In genomic region chr2:176699660-176700059, GRCh38 we compare ENCODE assay signal across 19 cellular contexts.
A peak's percentile ranks its signal among the peaks of the same experiment; 100 is the strongest.
DNase-seq lines count a peak whose midpoint lies in the region; ATAC-seq and TF ChIP-seq lines count a peak whose summit lies in the region.
"Had no signal": no experiment of that assay in that cellular context is flagged by ENCODE, and none has a peak within 500 bp of the region (broad histone marks: within the 10 kb centered on the region; RNA-seq: fewer than 3 reads in every experiment).

No MANE protein-coding gene starts in this region.

- no peaks in the 10 kb centered on the region for H3K27me3 ChIP-seq in left ventricle myocardium inferior (ENCODE audit: low read depth)
- H3K27me3 ChIP-seq in right cardiac atrium (ENCODE audit: control insufficient read depth, insufficient read depth) = no peaks in the 10 kb centered on the region

- H3K4me1 ChIP-seq in left ventricle myocardium inferior (peaks cover 22% of the 10 kb centered on the region), right cardiac atrium (ENCODE audit: control insufficient read depth, insufficient read depth, low read length) (peaks cover 1% of the 10 kb centered on the region)
- H3K4me1 ChIP-seq: A549, HAP-1 had no signal

- no peaks in the 10 kb centered on the region for H3K36me3 ChIP-seq in left ventricle myocardium inferior
- H3K36me3 ChIP-seq: HAP-1 had no signal

- no peak for TF ChIP-seq CTCF in left ventricle myocardium inferior (IDR thresholded peaks at IDR 0.05; ENCODE audit: borderline replicate concordance)
- TF ChIP-seq CTCF in mesothelial cell of epicardium (IDR thresholded peaks at IDR 0.05; ENCODE audit: unreplicated experiment) = no peak

- peak overlapping the region; percentile 64 for H3K27ac Mint-ChIP-seq in mesothelial cell of epicardium
- H3K27ac Mint-ChIP-seq: CD4-positive, alpha-beta memory T cell; HFFc6 had no signal

- no peak for DNase-seq in Right ventricle myocardium superior
- DNase-seq in left ventricle myocardium inferior = no peak
- no peak for DNase-seq in left ventricle myocardium superior
- DNase-seq in right cardiac atrium = no peak
- no peak for DNase-seq in mesothelial cell of epicardium (ENCODE audit: low spot score in 2 of 2, unreplicated experiment in 2 of 2)
- DNase-seq in occipital lobe (lab: John Stamatoyannopoulos, UW) = no peak
- DNase-seq in NCI-H146 treated with DMSO at 0.1 percent for 48 hours (lab: John Stamatoyannopoulos, UW; ENCODE audit: unreplicated experiment) = no peak
- DNase-seq: 8988T; C1 segment of cervical spinal cord; Calu3; CD4-positive, alpha-beta memory T cell; COR-L47; DMS53; DMS79 treated with DMSO at 0.1 percent for 48 hours; GF-D8; GOT3; HFFc6 had no signal

- H3K27me3 Mint-ChIP-seq in mesothelial cell of epicardium (ENCODE audit: low read depth) = no peaks in the 10 kb centered on the region

- intact Hi-C loops in Right ventricle myocardium superior (cut with DNase I) = no loop called here
- intact Hi-C loops in left ventricle myocardium inferior (cut with micrococcal nuclease) = no loop called here
- intact Hi-C loops in left ventricle myocardium superior (cut with micrococcal nuclease) = no loop called here
- intact Hi-C loops in right cardiac atrium (cut with DNase I) = no loop called here

- ATAC-seq in Right ventricle myocardium superior (ENCODE audit: poor library complexity) (peak; percentile 76), left ventricle myocardium superior (peak; percentile 75), right cardiac atrium (no peak)
- ATAC-seq: A549 had no signal

- H3K36me3 Mint-ChIP-seq in mesothelial cell of epicardium = no peaks in the 10 kb centered on the region
- H3K36me3 Mint-ChIP-seq: CD4-positive, alpha-beta memory T cell had no signal

- no peaks in the 10 kb centered on the region for H3K9me3 ChIP-seq in left ventricle myocardium inferior (replicated peaks)
- no peaks in the 10 kb centered on the region for H3K9me3 ChIP-seq in right cardiac atrium (ENCODE audit: control insufficient read depth, low read length)
- H3K9me3 ChIP-seq: A549, HAP-1 had no signal

- peaks cover 69% of the 10 kb centered on the region for H3K4me1 Mint-ChIP-seq in mesothelial cell of epicardium
- H3K4me1 Mint-ChIP-seq: CD4-positive, alpha-beta memory T cell had no signal

- H3K4me3 ChIP-seq in left ventricle myocardium inferior (no peak overlapping the region), right cardiac atrium (ENCODE audit: low read length) (no peak overlapping the region)
- H3K4me3 ChIP-seq: A549, HAP-1 had no signal

- H3K9me3 Mint-ChIP-seq in mesothelial cell of epicardium = no peaks in the 10 kb centered on the region
- H3K9me3 Mint-ChIP-seq: CD4-positive, alpha-beta memory T cell; HFFc6 had no signal

- H3K27ac ChIP-seq in left ventricle myocardium inferior (replicated peaks) (no peak overlapping the region), right cardiac atrium (ENCODE audit: low read length) (no peak overlapping the region)
- H3K27ac ChIP-seq: A549 had no signal

- no peak overlapping the region for H3K4me3 Mint-ChIP-seq in mesothelial cell of epicardium
- H3K4me3 Mint-ChIP-seq: CD4-positive, alpha-beta memory T cell; HFFc6 had no signal

Comparison
In these comparisons a context has a peak if more than half of its experiments do, and no peak if none do; other contexts are left out.
1. ATAC-seq: peak in Right ventricle myocardium superior (single experiment) and left ventricle myocardium superior (single experiment); none in right cardiac atrium (0 of 2).